ENCODE assay signal across 21 cellular contexts in the genomic region with DNA sequence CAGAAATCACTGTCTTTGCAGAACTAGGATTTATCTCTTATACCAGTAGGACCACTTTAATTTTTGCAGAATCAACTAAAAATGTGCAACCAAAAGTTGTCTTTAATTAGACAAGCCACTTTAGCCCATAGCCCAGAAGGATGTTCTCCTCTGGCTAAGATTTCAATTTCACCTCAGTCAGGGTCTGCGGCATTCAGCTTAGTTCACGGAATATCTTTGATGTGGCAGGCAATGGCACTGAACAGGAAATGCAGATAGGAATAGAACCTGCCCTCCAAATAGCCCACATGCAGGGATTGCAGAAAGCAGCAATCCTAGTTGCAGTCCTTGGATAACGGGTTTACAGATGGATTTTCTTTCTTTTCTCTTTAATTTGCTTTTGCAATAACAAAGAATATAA.
DNase-seq lines count a peak whose midpoint lies in the region; ATAC-seq, FAIRE-seq and TF ChIP-seq lines count a peak whose summit lies in the region.
"Had no signal": no experiment of that assay in that cellular context is flagged by ENCODE, and none has a peak within 500 bp of the region (broad histone marks: within the 10 kb centered on the region; RNA-seq: fewer than 3 reads in every experiment).

No MANE protein-coding gene starts in this region.

- H3K9me3 ChIP-seq in BLaER1 (no peaks in the 10 kb centered on the region), DND-41 (ENCODE audit: insufficient read depth, low read length, severe bottlenecking) (no peaks in the 10 kb centered on the region), heart left ventricle (no peaks in the 10 kb centered on the region), small intestine (ENCODE audit: control insufficient read depth, low read depth) (no peaks in the 10 kb centered on the region)
- H3K9me3 ChIP-seq: Caco-2 had no signal

- no peaks in the 10 kb centered on the region for H3K79me2 ChIP-seq in DND-41 (ENCODE audit: insufficient read depth, low read length)

- H3K4me1 ChIP-seq in BLaER1, result peaks cover 18% of the 10 kb centered on the region
- no peaks in the 10 kb centered on the region for H3K4me1 ChIP-seq in DND-41 (ENCODE audit: insufficient read depth, low read length)
- peaks cover 0 to 14% (median 2%) of the 10 kb centered on the region in 12 donors for H3K4me1 ChIP-seq in heart left ventricle
- no peaks in the 10 kb centered on the region for H3K4me1 ChIP-seq in small intestine (ENCODE audit: control insufficient read depth in 2 of 2, insufficient read depth in 1 of 2, low read depth in 1 of 2, low read length in 1 of 2)
- H3K4me1 ChIP-seq: Caco-2 had no signal

- H4K20me1 ChIP-seq in BLaER1 (no peaks in the 10 kb centered on the region), DND-41 (ENCODE audit: insufficient read depth, low read length) (no peaks in the 10 kb centered on the region)

- no peak overlapping the region for H2AFZ ChIP-seq in DND-41 (ENCODE audit: low read depth, low read length)
- H2AFZ ChIP-seq: GM23248 had no signal

- no peak overlapping the region for H3K9ac ChIP-seq in BLaER1
- no peak overlapping the region for H3K9ac ChIP-seq in DND-41 (ENCODE audit: low read depth, low read length)
- H3K9ac ChIP-seq: GM23248 had no signal

- H3K27me3 Mint-ChIP-seq in activated naive CD4-positive, alpha-beta T cell treated with anti-CD3 and anti-CD28 coated beads, Interleukin-2, amount 10 ng/mL, durations not matched to agents 7 days and 5 days, result peaks cover 20% of the 10 kb centered on the region
- no peaks in the 10 kb centered on the region for H3K27me3 Mint-ChIP-seq in osteocyte (ENCODE audit: unreplicated experiment)
- H3K27me3 Mint-ChIP-seq: CD4-positive, CD25-positive, alpha-beta regulatory T cell had no signal

- peak overlapping the region; percentile 56 for H3K4me2 ChIP-seq in BLaER1
- H3K4me2 ChIP-seq in DND-41 (ENCODE audit: insufficient read depth, low read length), result no peak overlapping the region

- H3K27ac ChIP-seq in BLaER1, result no peak overlapping the region
- no peak overlapping the region for H3K27ac ChIP-seq in DND-41 (ENCODE audit: low read length)
- no peak overlapping the region for H3K27ac ChIP-seq in heart left ventricle
- no peak overlapping the region for H3K27ac ChIP-seq in small intestine (ENCODE audit: low read depth in 1 of 2, low read length in 1 of 2)
- H3K27ac ChIP-seq: GM23248 had no signal

- TF ChIP-seq CTCF in DND-41 (IDR thresholded peaks at IDR 0.05; ENCODE audit: borderline replicate concordance, extremely low read depth, low read length, poor library complexity, severe bottlenecking), result no peak
- no peak for TF ChIP-seq CTCF in osteocyte (IDR thresholded peaks at IDR 0.05)
- TF ChIP-seq CTCF in heart left ventricle (IDR thresholded peaks at IDR 0.05), result no peak

- no peaks in the 10 kb centered on the region for H3K36me3 ChIP-seq in BLaER1
- no peaks in the 10 kb centered on the region for H3K36me3 ChIP-seq in DND-41 (ENCODE audit: insufficient read depth, low read length)
- H3K36me3 ChIP-seq in heart left ventricle, result peaks cover 0 to 6% (median 0%) of the 10 kb centered on the region in 9 donors
- no peaks in the 10 kb centered on the region for H3K36me3 ChIP-seq in small intestine (ENCODE audit: control insufficient read depth in 2 of 2, insufficient read depth in 2 of 2, low read length in 2 of 2)

- WGBS in heart left ventricle, 4 donors, result 85 to 97% (median 88%) methylated on average over 3 of the region's 3 CpGs
- WGBS in small intestine, 3 donors, result 75 to 93% (median 87%) methylated on average over 3 of the region's 3 CpGs

- DNase-seq in activated naive CD4-positive, alpha-beta T cell treated with anti-CD3 and anti-CD28 coated beads, Interleukin-2, amount 10 ng/mL, durations not matched to agents 7 days and 5 days, result peak; percentile 38
- no peak for DNase-seq in activated naive CD4-positive, alpha-beta T cell (lab: John Stamatoyannopoulos, UW)
- peak; percentile 32 for DNase-seq in DND-41
- no peak for DNase-seq in osteocyte (ENCODE audit: extremely low spot score, unreplicated experiment)
- DNase-seq in heart left ventricle, result no peak
- DNase-seq in small intestine, result no peak
- DNase-seq: C1 segment of cervical spinal cord; Caco-2; CD4-positive, CD25-positive, alpha-beta regulatory T cell; CD8-positive, alpha-beta T cell; DMS153; EL; GDM1; GM23248; H7; HCEC 1CT had no signal

- peaks cover 15% of the 10 kb centered on the region for H3K4me1 Mint-ChIP-seq in activated naive CD4-positive, alpha-beta T cell treated with anti-CD3 and anti-CD28 coated beads, Interleukin-2, amount 10 ng/mL, durations not matched to agents 7 days and 5 days
- peaks cover 30% of the 10 kb centered on the region for H3K4me1 Mint-ChIP-seq in osteocyte (ENCODE audit: unreplicated experiment)
- H3K4me1 Mint-ChIP-seq: B cell had no signal

- TF ChIP-seq POLR2A in heart left ventricle (IDR thresholded peaks at IDR 0.05), result no peak

- ATAC-seq in DND-41 (ENCODE audit: insufficient read depth, low read depth), result peak; percentile 86
- no peak for ATAC-seq in heart left ventricle
- ATAC-seq: CD8-positive, alpha-beta T cell; GM12878 had no signal

- H3K27ac Mint-ChIP-seq in activated naive CD4-positive, alpha-beta T cell treated with anti-CD3 and anti-CD28 coated beads, Interleukin-2, amount 10 ng/mL, durations not matched to agents 7 days and 5 days, result no peak overlapping the region
- H3K27ac Mint-ChIP-seq in osteocyte (ENCODE audit: unreplicated experiment), result peak overlapping the region; percentile 44
- H3K27ac Mint-ChIP-seq: B cell; CD4-positive, CD25-positive, alpha-beta regulatory T cell; CD8-positive, alpha-beta T cell had no signal

- H3K27me3 ChIP-seq in BLaER1 (no peaks in the 10 kb centered on the region), DND-41 (ENCODE audit: insufficient read depth, low read length, poor library complexity) (no peaks in the 10 kb centered on the region), heart left ventricle (no peaks in the 10 kb centered on the region), small intestine (ENCODE audit: control insufficient read depth in 2 of 2, insufficient read depth in 2 of 2, low read length in 2 of 2) (no peaks in the 10 kb centered on the region)

- no peaks in the 10 kb centered on the region for H3K9me3 Mint-ChIP-seq in activated naive CD4-positive, alpha-beta T cell treated with anti-CD3 and anti-CD28 coated beads, Interleukin-2, amount 10 ng/mL, durations not matched to agents 7 days and 5 days
- H3K9me3 Mint-ChIP-seq in osteocyte (ENCODE audit: unreplicated experiment), result no peaks in the 10 kb centered on the region
- H3K9me3 Mint-ChIP-seq: CD4-positive, CD25-positive, alpha-beta regulatory T cell; CD8-positive, alpha-beta T cell had no signal

- H3K4me3 Mint-ChIP-seq in activated naive CD4-positive, alpha-beta T cell treated with anti-CD3 and anti-CD28 coated beads, Interleukin-2, amount 10 ng/mL, durations not matched to agents 7 days and 5 days, result no peak overlapping the region
- H3K4me3 Mint-ChIP-seq in osteocyte (ENCODE audit: unreplicated experiment), result no peak overlapping the region
- H3K4me3 Mint-ChIP-seq: B cell; CD4-positive, CD25-positive, alpha-beta regulatory T cell; CD8-positive, alpha-beta T cell had no signal

- FAIRE-seq in small intestine (lab: Jason Lieb, UNC), result no peak
- FAIRE-seq: GM12878, GM19239, H1 had no signal

- no peak overlapping the region for H3K4me3 ChIP-seq in BLaER1
- H3K4me3 ChIP-seq in DND-41 (ENCODE audit: low read depth in 1 of 2, low read length in 2 of 2), result no peak overlapping the region
- no peak overlapping the region for H3K4me3 ChIP-seq in heart left ventricle
- no peak overlapping the region for H3K4me3 ChIP-seq in small intestine (ENCODE audit: low read depth in 1 of 2, low read length in 2 of 2)
- H3K4me3 ChIP-seq: GM12878, GM23248 had no signal

- H3K36me3 Mint-ChIP-seq in activated naive CD4-positive, alpha-beta T cell treated with anti-CD3 and anti-CD28 coated beads, Interleukin-2, amount 10 ng/mL, durations not matched to agents 7 days and 5 days, result no peaks in the 10 kb centered on the region
- peaks cover 84% of the 10 kb centered on the region for H3K36me3 Mint-ChIP-seq in osteocyte (ENCODE audit: unreplicated experiment)

- CTCF ChIA-PET in activated naive CD4-positive, alpha-beta T cell treated with anti-CD3 and anti-CD28 coated beads, Interleukin-2, amount 10 ng/mL, durations not matched to agents 7 days and 5 days (lab: Charles Lee), result no interaction called here

- intact Hi-C loops in heart left ventricle (cut with DNase I), result no loop called here

Comparison
In these comparisons a context has a peak if more than half of its experiments do, and no peak if none do; other contexts are left out.
1. DNase-seq: peak in activated naive CD4-positive, alpha-beta T cell treated with anti-CD3 and anti-CD28 coated beads, Interleukin-2, amount 10 ng/mL, durations not matched to agents 7 days and 5 days (single experiment) and DND-41 (single experiment); none in activated naive CD4-positive, alpha-beta T cell (0 of 4), osteocyte (single experiment), heart left ventricle (0 of 5) and small intestine (single experiment).